Comparison of ENCODE assay signal across 1 cellular context in the genomic region with DNA sequence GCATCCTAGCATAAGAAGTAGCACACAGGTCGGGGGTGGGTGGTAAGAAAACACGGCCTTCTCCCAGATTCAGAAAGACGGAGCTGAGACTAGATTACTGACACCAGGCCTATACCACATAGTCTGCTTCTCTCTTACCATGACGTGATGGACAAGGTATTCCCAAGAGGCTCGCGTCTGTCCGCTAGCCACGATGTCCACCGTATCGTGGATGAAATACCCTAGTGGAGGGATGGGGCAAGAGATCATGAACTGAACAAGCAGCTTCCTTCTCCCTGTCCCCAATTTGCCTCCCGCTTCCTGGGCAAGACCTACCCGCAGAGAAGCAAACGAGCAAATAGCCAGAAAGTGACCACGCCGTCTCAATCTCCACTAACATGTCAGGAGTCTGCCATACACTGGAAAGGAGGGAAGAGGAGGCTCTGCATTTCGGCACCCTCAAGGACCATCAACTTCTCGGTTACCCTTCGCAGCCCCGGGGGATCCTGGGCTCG.
TF ChIP-seq lines count a peak whose summit lies in the region.

No MANE protein-coding gene starts in this region.

TF ChIP-seq in K562, 482 proteins besides CTCF, POLR2A, EP300 and RAD21 (continued from another document and continues in another):
- TF ChIP-seq, protein P1, sequence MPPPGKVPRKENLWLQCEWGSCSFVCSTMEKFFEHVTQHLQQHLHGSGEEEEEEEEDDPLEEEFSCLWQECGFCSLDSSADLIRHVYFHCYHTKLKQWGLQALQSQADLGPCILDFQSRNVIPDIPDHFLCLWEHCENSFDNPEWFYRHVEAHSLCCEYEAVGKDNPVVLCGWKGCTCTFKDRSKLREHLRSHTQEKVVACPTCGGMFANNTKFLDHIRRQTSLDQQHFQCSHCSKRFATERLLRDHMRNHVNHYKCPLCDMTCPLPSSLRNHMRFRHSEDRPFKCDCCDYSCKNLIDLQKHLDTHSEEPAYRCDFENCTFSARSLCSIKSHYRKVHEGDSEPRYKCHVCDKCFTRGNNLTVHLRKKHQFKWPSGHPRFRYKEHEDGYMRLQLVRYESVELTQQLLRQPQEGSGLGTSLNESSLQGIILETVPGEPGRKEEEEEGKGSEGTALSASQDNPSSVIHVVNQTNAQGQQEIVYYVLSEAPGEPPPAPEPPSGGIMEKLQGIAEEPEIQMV (tag; conservative IDR thresholded peaks at IDR 0.05; ENCODE audit: low read depth) = no peak
- TF ChIP-seq ASH1L (IDR thresholded peaks at IDR 0.05; ENCODE audit: borderline replicate concordance, low read depth, partially characterized antibody) = no peak
- TF ChIP-seq ZFX (CRISPR knock-in tag; IDR thresholded peaks at IDR 0.05) = no peak
- no peak for TF ChIP-seq NR2C1 (IDR thresholded peaks at IDR 0.05)
- TF ChIP-seq NR2C1 (tag; IDR thresholded peaks at IDR 0.05) = no peak
- TF ChIP-seq, protein P2, sequence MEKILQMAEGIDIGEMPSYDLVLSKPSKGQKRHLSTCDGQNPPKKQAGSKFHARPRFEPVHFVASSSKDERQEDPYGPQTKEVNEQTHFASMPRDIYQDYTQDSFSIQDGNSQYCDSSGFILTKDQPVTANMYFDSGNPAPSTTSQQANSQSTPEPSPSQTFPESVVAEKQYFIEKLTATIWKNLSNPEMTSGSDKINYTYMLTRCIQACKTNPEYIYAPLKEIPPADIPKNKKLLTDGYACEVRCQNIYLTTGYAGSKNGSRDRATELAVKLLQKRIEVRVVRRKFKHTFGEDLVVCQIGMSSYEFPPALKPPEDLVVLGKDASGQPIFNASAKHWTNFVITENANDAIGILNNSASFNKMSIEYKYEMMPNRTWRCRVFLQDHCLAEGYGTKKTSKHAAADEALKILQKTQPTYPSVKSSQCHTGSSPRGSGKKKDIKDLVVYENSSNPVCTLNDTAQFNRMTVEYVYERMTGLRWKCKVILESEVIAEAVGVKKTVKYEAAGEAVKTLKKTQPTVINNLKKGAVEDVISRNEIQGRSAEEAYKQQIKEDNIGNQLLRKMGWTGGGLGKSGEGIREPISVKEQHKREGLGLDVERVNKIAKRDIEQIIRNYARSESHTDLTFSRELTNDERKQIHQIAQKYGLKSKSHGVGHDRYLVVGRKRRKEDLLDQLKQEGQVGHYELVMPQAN (IDR thresholded peaks at IDR 0.05; ENCODE audit: borderline replicate concordance) = no peak
- TF ChIP-seq NFE2 (IDR thresholded peaks at IDR 0.05; ENCODE audit: low read depth) = no peak
- TF ChIP-seq ZNF24 (IDR thresholded peaks at IDR 0.05) = no peak
- TF ChIP-seq NFXL1 (CRISPR knock-in tag; IDR thresholded peaks at IDR 0.05) = no peak
- peak; percentile 46 for TF ChIP-seq KDM5B (IDR thresholded peaks at IDR 0.05; ENCODE audit: insufficient replicate concordance, low read depth, low read length)
- TF ChIP-seq, protein P3, sequence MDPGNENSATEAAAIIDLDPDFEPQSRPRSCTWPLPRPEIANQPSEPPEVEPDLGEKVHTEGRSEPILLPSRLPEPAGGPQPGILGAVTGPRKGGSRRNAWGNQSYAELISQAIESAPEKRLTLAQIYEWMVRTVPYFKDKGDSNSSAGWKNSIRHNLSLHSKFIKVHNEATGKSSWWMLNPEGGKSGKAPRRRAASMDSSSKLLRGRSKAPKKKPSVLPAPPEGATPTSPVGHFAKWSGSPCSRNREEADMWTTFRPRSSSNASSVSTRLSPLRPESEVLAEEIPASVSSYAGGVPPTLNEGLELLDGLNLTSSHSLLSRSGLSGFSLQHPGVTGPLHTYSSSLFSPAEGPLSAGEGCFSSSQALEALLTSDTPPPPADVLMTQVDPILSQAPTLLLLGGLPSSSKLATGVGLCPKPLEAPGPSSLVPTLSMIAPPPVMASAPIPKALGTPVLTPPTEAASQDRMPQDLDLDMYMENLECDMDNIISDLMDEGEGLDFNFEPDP (CRISPR knock-in tag; IDR thresholded peaks at IDR 0.05) = no peak
- TF ChIP-seq ZNF830 (CRISPR knock-in tag; IDR thresholded peaks at IDR 0.05) = peak; percentile 71; the same call in 1 of the 2 replicates
- TF ChIP-seq MED1 (CRISPR knock-in tag; IDR thresholded peaks at IDR 0.05; ENCODE audit: borderline replicate concordance) = no peak
- TF ChIP-seq NCOA2 (IDR thresholded peaks at IDR 0.05; ENCODE audit: partially characterized antibody in 2 of 2) = no peak
- no peak for TF ChIP-seq EGR1 (conservative IDR thresholded peaks at IDR 0.05)
- TF ChIP-seq SRSF7 (optimal IDR thresholded peaks at IDR 0.05; ENCODE audit: low read depth, low read length) = no peak
- no peak for TF ChIP-seq ZNF699 (CRISPR knock-in tag; IDR thresholded peaks at IDR 0.05; ENCODE audit: insufficient replicate concordance)
- TF ChIP-seq ZNF174 (CRISPR knock-in tag; IDR thresholded peaks at IDR 0.05) = no peak
- TF ChIP-seq SMAD3 (CRISPR knock-in tag; conservative IDR thresholded peaks at IDR 0.05) = no peak; the same call in 1 of the 2 replicates
- no peak for TF ChIP-seq L3MBTL2 (IDR thresholded peaks at IDR 0.05)
- TF ChIP-seq ZNF644 (tag; IDR thresholded peaks at IDR 0.05; ENCODE audit: low read depth) = no peak
- TF ChIP-seq, protein P4, sequence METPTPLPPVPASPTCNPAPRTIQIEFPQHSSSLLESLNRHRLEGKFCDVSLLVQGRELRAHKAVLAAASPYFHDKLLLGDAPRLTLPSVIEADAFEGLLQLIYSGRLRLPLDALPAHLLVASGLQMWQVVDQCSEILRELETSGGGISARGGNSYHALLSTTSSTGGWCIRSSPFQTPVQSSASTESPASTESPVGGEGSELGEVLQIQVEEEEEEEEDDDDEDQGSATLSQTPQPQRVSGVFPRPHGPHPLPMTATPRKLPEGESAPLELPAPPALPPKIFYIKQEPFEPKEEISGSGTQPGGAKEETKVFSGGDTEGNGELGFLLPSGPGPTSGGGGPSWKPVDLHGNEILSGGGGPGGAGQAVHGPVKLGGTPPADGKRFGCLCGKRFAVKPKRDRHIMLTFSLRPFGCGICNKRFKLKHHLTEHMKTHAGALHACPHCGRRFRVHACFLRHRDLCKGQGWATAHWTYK (CRISPR knock-in tag; IDR thresholded peaks at IDR 0.05) = 0 out of 2 replicates have a peak, but pooled peaks have one; percentile 44
- TF ChIP-seq, protein P5, sequence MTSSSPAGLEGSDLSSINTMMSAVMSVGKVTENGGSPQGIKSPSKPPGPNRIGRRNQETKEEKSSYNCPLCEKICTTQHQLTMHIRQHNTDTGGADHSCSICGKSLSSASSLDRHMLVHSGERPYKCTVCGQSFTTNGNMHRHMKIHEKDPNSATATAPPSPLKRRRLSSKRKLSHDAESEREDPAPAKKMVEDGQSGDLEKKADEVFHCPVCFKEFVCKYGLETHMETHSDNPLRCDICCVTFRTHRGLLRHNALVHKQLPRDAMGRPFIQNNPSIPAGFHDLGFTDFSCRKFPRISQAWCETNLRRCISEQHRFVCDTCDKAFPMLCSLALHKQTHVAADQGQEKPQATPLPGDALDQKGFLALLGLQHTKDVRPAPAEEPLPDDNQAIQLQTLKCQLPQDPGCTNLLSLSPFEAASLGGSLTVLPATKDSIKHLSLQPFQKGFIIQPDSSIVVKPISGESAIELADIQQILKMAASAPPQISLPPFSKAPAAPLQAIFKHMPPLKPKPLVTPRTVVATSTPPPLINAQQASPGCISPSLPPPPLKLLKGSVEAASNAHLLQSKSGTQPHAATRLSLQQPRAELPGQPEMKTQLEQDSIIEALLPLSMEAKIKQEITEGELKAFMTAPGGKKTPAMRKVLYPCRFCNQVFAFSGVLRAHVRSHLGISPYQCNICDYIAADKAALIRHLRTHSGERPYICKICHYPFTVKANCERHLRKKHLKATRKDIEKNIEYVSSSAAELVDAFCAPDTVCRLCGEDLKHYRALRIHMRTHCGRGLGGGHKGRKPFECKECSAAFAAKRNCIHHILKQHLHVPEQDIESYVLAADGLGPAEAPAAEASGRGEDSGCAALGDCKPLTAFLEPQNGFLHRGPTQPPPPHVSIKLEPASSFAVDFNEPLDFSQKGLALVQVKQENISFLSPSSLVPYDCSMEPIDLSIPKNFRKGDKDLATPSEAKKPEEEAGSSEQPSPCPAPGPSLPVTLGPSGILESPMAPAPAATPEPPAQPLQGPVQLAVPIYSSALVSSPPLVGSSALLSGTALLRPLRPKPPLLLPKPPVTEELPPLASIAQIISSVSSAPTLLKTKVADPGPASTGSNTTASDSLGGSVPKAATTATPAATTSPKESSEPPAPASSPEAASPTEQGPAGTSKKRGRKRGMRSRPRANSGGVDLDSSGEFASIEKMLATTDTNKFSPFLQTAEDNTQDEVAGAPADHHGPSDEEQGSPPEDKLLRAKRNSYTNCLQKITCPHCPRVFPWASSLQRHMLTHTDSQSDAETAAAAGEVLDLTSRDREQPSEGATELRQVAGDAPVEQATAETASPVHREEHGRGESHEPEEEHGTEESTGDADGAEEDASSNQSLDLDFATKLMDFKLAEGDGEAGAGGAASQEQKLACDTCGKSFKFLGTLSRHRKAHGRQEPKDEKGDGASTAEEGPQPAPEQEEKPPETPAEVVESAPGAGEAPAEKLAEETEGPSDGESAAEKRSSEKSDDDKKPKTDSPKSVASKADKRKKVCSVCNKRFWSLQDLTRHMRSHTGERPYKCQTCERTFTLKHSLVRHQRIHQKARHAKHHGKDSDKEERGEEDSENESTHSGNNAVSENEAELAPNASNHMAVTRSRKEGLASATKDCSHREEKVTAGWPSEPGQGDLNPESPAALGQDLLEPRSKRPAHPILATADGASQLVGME (CRISPR knock-in tag; IDR thresholded peaks at IDR 0.05) = no peak
- TF ChIP-seq TEAD4 (IDR thresholded peaks at IDR 0.05; ENCODE audit: low read length) = peak; percentile 67
- TF ChIP-seq TEAD4 (CRISPR knock-in tag; IDR thresholded peaks at IDR 0.05; ENCODE audit: borderline replicate concordance) = no peak
- TF ChIP-seq EZH2 (IDR thresholded peaks at IDR 0.05; ENCODE audit: borderline replicate concordance, low read depth, low read length) = no peak
- TF ChIP-seq, protein P6, sequence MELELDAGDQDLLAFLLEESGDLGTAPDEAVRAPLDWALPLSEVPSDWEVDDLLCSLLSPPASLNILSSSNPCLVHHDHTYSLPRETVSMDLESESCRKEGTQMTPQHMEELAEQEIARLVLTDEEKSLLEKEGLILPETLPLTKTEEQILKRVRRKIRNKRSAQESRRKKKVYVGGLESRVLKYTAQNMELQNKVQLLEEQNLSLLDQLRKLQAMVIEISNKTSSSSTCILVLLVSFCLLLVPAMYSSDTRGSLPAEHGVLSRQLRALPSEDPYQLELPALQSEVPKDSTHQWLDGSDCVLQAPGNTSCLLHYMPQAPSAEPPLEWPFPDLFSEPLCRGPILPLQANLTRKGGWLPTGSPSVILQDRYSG (tag; conservative IDR thresholded peaks at IDR 0.05; ENCODE audit: low read depth) = no peak
- no peak for TF ChIP-seq TAF15 (IDR thresholded peaks at IDR 0.05; ENCODE audit: low read depth, low read length)
- TF ChIP-seq, protein P7, sequence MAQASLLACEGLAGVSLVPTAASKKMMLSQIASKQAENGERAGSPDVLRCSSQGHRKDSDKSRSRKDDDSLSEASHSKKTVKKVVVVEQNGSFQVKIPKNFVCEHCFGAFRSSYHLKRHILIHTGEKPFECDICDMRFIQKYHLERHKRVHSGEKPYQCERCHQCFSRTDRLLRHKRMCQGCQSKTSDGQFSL (CRISPR knock-in tag; IDR thresholded peaks at IDR 0.05) = no peak
- TF ChIP-seq, protein P7 (tag; IDR thresholded peaks at IDR 0.05) = no peak
- TF ChIP-seq TBL1XR1 (IDR thresholded peaks at IDR 0.05; ENCODE audit: low read length in 2 of 2) = no peak
- no peak for TF ChIP-seq HDAC8 (tag; IDR thresholded peaks at IDR 0.05)
- TF ChIP-seq, protein P8, sequence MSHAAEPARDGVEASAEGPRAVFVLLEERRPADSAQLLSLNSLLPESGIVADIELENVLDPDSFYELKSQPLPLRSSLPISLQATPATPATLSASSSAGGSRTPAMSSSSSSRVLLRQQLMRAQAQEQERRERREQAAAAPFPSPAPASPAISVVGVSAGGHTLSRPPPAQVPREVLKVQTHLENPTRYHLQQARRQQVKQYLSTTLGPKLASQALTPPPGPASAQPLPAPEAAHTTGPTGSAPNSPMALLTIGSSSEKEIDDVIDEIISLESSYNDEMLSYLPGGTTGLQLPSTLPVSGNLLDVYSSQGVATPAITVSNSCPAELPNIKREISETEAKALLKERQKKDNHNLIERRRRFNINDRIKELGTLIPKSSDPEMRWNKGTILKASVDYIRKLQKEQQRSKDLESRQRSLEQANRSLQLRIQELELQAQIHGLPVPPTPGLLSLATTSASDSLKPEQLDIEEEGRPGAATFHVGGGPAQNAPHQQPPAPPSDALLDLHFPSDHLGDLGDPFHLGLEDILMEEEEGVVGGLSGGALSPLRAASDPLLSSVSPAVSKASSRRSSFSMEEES (CRISPR knock-in tag; IDR thresholded peaks at IDR 0.05) = no peak
- no peak for TF ChIP-seq DDX20 (tag; IDR thresholded peaks at IDR 0.05; ENCODE audit: low read depth)
- no peak for TF ChIP-seq ZC3H4 (CRISPR knock-in tag; IDR thresholded peaks at IDR 0.05; ENCODE audit: borderline replicate concordance)
- no peak for TF ChIP-seq ZNF124 (CRISPR knock-in tag; IDR thresholded peaks at IDR 0.05)
- TF ChIP-seq ZNF239 (CRISPR knock-in tag; IDR thresholded peaks at IDR 0.05) = no peak
- TF ChIP-seq NCOA1 (IDR thresholded peaks at IDR 0.05; ENCODE audit: low read depth) = no peak
- TF ChIP-seq, protein P9, sequence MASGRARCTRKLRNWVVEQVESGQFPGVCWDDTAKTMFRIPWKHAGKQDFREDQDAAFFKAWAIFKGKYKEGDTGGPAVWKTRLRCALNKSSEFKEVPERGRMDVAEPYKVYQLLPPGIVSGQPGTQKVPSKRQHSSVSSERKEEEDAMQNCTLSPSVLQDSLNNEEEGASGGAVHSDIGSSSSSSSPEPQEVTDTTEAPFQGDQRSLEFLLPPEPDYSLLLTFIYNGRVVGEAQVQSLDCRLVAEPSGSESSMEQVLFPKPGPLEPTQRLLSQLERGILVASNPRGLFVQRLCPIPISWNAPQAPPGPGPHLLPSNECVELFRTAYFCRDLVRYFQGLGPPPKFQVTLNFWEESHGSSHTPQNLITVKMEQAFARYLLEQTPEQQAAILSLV (tag; IDR thresholded peaks at IDR 0.05) = no peak
- TF ChIP-seq SMARCA5 (IDR thresholded peaks at IDR 0.05) = no peak
- no peak for TF ChIP-seq BRCA1 (IDR thresholded peaks at IDR 0.05)
- TF ChIP-seq BRCA1 (CRISPR knock-in tag; IDR thresholded peaks at IDR 0.05) = no peak
- TF ChIP-seq, protein P10, sequence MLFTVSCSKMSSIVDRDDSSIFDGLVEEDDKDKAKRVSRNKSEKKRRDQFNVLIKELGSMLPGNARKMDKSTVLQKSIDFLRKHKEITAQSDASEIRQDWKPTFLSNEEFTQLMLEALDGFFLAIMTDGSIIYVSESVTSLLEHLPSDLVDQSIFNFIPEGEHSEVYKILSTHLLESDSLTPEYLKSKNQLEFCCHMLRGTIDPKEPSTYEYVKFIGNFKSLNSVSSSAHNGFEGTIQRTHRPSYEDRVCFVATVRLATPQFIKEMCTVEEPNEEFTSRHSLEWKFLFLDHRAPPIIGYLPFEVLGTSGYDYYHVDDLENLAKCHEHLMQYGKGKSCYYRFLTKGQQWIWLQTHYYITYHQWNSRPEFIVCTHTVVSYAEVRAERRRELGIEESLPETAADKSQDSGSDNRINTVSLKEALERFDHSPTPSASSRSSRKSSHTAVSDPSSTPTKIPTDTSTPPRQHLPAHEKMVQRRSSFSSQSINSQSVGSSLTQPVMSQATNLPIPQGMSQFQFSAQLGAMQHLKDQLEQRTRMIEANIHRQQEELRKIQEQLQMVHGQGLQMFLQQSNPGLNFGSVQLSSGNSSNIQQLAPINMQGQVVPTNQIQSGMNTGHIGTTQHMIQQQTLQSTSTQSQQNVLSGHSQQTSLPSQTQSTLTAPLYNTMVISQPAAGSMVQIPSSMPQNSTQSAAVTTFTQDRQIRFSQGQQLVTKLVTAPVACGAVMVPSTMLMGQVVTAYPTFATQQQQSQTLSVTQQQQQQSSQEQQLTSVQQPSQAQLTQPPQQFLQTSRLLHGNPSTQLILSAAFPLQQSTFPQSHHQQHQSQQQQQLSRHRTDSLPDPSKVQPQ (CRISPR knock-in tag; IDR thresholded peaks at IDR 0.05; ENCODE audit: borderline replicate concordance) = no peak
- no peak for TF ChIP-seq ERF (CRISPR knock-in tag; IDR thresholded peaks at IDR 0.05)
